ENCODE assay signal across 28 cellular contexts in genomic region chr20:64176548-64177419, GRCh38. TPM values are rescaled to one million over a fixed set of nuclear protein-coding genes. Genes with fewer than 3 reads are reported as not detected.
DNase-seq lines count a peak whose midpoint lies in the region; ATAC-seq, FAIRE-seq and TF ChIP-seq lines count a peak whose summit lies in the region.
"Had no signal": no experiment of that assay in that cellular context is flagged by ENCODE, and none has a peak within 500 bp of the region (broad histone marks: within the 10 kb centered on the region; RNA-seq: fewer than 3 reads in every experiment).

No MANE protein-coding gene starts in this region.

- TF ChIP-seq EP300 in suprapubic skin (IDR thresholded peaks at IDR 0.05): no peak

- H3K9me3 ChIP-seq in right atrium auricular region (no peaks in the 10 kb centered on the region), thyroid gland (no peaks in the 10 kb centered on the region), suprapubic skin (no peaks in the 10 kb centered on the region)
- H3K9me3 ChIP-seq: gastroesophageal sphincter, tibial artery had no signal

- ATAC-seq in Right ventricle myocardium superior (ENCODE audit: poor library complexity): peak; percentile 61
- ATAC-seq: activated CD8-positive, alpha-beta T cell treated with anti-CD3 and anti-CD28 coated beads, Interleukin-2, amount 10 ng/mL, durations not matched to agents 7 days and 5 days; activated naive CD4-positive, alpha-beta T cell treated with anti-CD3 and anti-CD28 coated beads, Interleukin-2, amount 50 U/mL, for 72 hours; gastroesophageal sphincter; HCT116; naive thymus-derived CD8-positive, alpha-beta T cell; T-helper 17 cell had no signal

- no peak for TF ChIP-seq POLR2A in thyroid gland (IDR thresholded peaks at IDR 0.05)
- TF ChIP-seq POLR2A in suprapubic skin (IDR thresholded peaks at IDR 0.05): no peak

- DNase-seq in Right ventricle myocardium superior (peak; percentile 50), right atrium auricular region (ENCODE audit: low spot score) (no peak), frontal cortex (ENCODE audit: low spot score in 2 of 2) (peak; percentile 62), medulla oblongata (ENCODE audit: extremely low spot score) (peak; percentile 83), thyroid gland (peak; percentile 4 to 6), suprapubic skin (ENCODE audit: low spot score in 2 of 2) (no peak), NCI-H2196 treated with DMSO at 0.1 percent for 48 hours (lab: John Stamatoyannopoulos, UW; ENCODE audit: unreplicated experiment) (no peak), AG20443 (ENCODE audit: low spot score) (no peak)
- DNase-seq: 8988T; activated CD8-positive, alpha-beta T cell treated with anti-CD3 and anti-CD28 coated beads, Interleukin-2, amount 10 ng/mL, durations not matched to agents 7 days and 5 days; activated T-cell treated with anti-CD3 and anti-CD28 coated beads, Interleukin-2, amount 50 U/mL, for 48 hours; brain microvascular endothelial cell; erythroblast; GDM1; mesenchymal stem cell; naive thymus-derived CD8-positive, alpha-beta T cell; NCI-H1436; NCI-H2171 treated with DMSO at 0.1 percent for 48 hours; SHP77 treated with DMSO at 0.1 percent for 48 hours; T-helper 17 cell; tibial artery had no signal

- H3K4me3 ChIP-seq in right atrium auricular region (no peak overlapping the region), thyroid gland (replicated peaks in 1 of 3) (no peak overlapping the region), suprapubic skin (no peak overlapping the region)
- H3K4me3 ChIP-seq: BLaER1 treated with 17β-estradiol and CSF1 and Interleukin-3, amounts not matched to agents 10 nM and 100 nM; gastroesophageal sphincter; tibial artery had no signal

- no peak for FAIRE-seq in frontal cortex (lab: Jason Lieb, UNC)
- FAIRE-seq: islet of Langerhans had no signal

- H3K27me3 ChIP-seq in right atrium auricular region (no peaks in the 10 kb centered on the region), thyroid gland (no peaks in the 10 kb centered on the region), suprapubic skin (peaks cover 36% of the 10 kb centered on the region)

- intact Hi-C loops in Right ventricle myocardium superior (cut with DNase I): no loop called here
- intact Hi-C loops in thyroid gland (cut with DNase I): no loop called here

- no peak overlapping the region for H3K27ac ChIP-seq in right atrium auricular region
- no peak overlapping the region for H3K27ac ChIP-seq in thyroid gland
- no peak overlapping the region for H3K27ac ChIP-seq in suprapubic skin
- H3K27ac ChIP-seq: BLaER1 treated with 17β-estradiol and CSF1 and Interleukin-3, amounts not matched to agents 10 nM and 100 nM; brain microvascular endothelial cell; gastroesophageal sphincter; tibial artery had no signal

- WGBS in thyroid gland, 2 donors: 28 to 34% methylated on average over 12 to 13 of the region's 13 CpGs
- WGBS in suprapubic skin: 51% methylated on average over 10 of the region's 13 CpGs

- H3K4me1 ChIP-seq in right atrium auricular region (no peaks in the 10 kb centered on the region), thyroid gland (no peaks in the 10 kb centered on the region), suprapubic skin (no peaks in the 10 kb centered on the region)
- H3K4me1 ChIP-seq: gastroesophageal sphincter, tibial artery had no signal

- TF ChIP-seq CTCF in right atrium auricular region (IDR thresholded peaks at IDR 0.05) (no peak), thyroid gland (IDR thresholded peaks at IDR 0.05) (no peak), suprapubic skin (IDR thresholded peaks at IDR 0.05) (no peak)

- H3K36me3 ChIP-seq in right atrium auricular region (no peaks in the 10 kb centered on the region), thyroid gland (no peaks in the 10 kb centered on the region), suprapubic skin (no peaks in the 10 kb centered on the region)
- H3K36me3 ChIP-seq: BLaER1 treated with 17β-estradiol and CSF1 and Interleukin-3, amounts not matched to agents 10 nM and 100 nM; brain microvascular endothelial cell; gastroesophageal sphincter; tibial artery had no signal

RNA-seq across cellular contexts. Expression of gene MYT1, which starts 12.5 kb away (rescaled TPM):
- total RNA-seq in Right ventricle myocardium superior (0.40 TPM), right atrium auricular region (under 1 TPM in 1 of 2 donors, not detected in 1; 0.15 TPM), frontal cortex (6.9 TPM), thyroid gland (1 to 10 TPM in 2 of 4 donors, under 1 TPM in 2; 0.42 to 1.8 (median 1.1) TPM), suprapubic skin (under 1 TPM in 1 of 4 donors, not detected in 3; 0.34 TPM)
- total RNA-seq: activated CD8-positive, alpha-beta T cell treated with anti-CD3 and anti-CD28 coated beads, Interleukin-2, amount 10 ng/mL, durations not matched to agents 7 days and 5 days; dermis microvascular lymphatic vessel endothelial cell; HT1080; naive thymus-derived CD8-positive, alpha-beta T cell; T-helper 17 cell had no signal

Comparison
In these comparisons a context has a peak if more than half of its experiments do, and no peak if none do; other contexts are left out.
1. DNase-seq: peak in Right ventricle myocardium superior (single experiment), frontal cortex (2 of 2), medulla oblongata (single experiment) and thyroid gland (2 of 2); none in right atrium auricular region (single experiment), suprapubic skin (0 of 2), NCI-H2196 treated with DMSO at 0.1 percent for 48 hours (single experiment) and AG20443 (single experiment).